10 cellular contexts compared by ENCODE assay signal in genomic region chr5:150615141-150615699, GRCh38. TPM values are rescaled to one million over a fixed set of nuclear protein-coding genes. Genes with fewer than 3 reads are reported as not detected.
DNase-seq lines count a peak whose midpoint lies in the region; ATAC-seq and TF ChIP-seq lines count a peak whose summit lies in the region.
"Had no signal": no experiment of that assay in that cellular context is flagged by ENCODE, and none has a peak within 500 bp of the region (broad histone marks: within the 10 kb centered on the region; RNA-seq: fewer than 3 reads in every experiment).

No MANE protein-coding gene starts in this region.

- peak; percentile 10 for ATAC-seq in left colon
- ATAC-seq in HG02870 (IDR thresholded peaks at IDR 0.05; ENCODE audit: unreplicated experiment) = no peak
- ATAC-seq in GM21515 (IDR thresholded peaks at IDR 0.05; ENCODE audit: unreplicated experiment) = no peak
- ATAC-seq: T-helper 17 cell had no signal

- intact Hi-C loops in breast epithelium (cut with DNase I; ENCODE audit: low total_unique reads) = no loop called here
- intact Hi-C loops in left colon (cut with DNase I, micrococcal nuclease) = no loop called here

- H3K4me1 ChIP-seq in HEK293 (ENCODE audit: control insufficient read depth, insufficient read depth, low read length) (peaks cover 21% of the 10 kb centered on the region), breast epithelium (peaks cover 10 to 37% of the 10 kb centered on the region in 2 donors), stomach smooth muscle (ENCODE audit: control insufficient read depth, insufficient read depth, low read length) (peaks cover 87% of the 10 kb centered on the region)

- no peaks in the 10 kb centered on the region for H3K9me3 ChIP-seq in HEK293 (ENCODE audit: control insufficient read depth, insufficient read depth, low read depth, low read length)
- no peaks in the 10 kb centered on the region for H3K9me3 ChIP-seq in breast epithelium
- H3K9me3 ChIP-seq in stomach smooth muscle (ENCODE audit: control insufficient read depth in 2 of 2, low read length in 2 of 2) = no peaks in the 10 kb centered on the region

- H3K4me3 ChIP-seq in HEK293 (ENCODE audit: low read depth, low read length) (no peak overlapping the region), breast epithelium (peak overlapping the region in 1 of 3 donors; percentile 13), stomach smooth muscle (ENCODE audit: low read length in 2 of 2) (peak overlapping the region in 1 of 2 donors; percentile 49)

- no peak for TF ChIP-seq POLR2A in breast epithelium (IDR thresholded peaks at IDR 0.05)

- no peaks in the 10 kb centered on the region for H3K27me3 ChIP-seq in breast epithelium
- no peaks in the 10 kb centered on the region for H3K27me3 ChIP-seq in stomach smooth muscle (ENCODE audit: control insufficient read depth in 1 of 2, insufficient read depth in 2 of 2, low read length in 2 of 2)

- CTCF ChIA-PET in HEK293 (lab: Yijun Ruan, JAX) = interaction anchor here (0.6 to 1.5 kb wide), 10 partner anchors 11 to 158 kb away, joined by 3 to 6 read pairs (median 3); partner anchors contain the start of genes RBM22 and SYNPO

- TF ChIP-seq CTCF in HEK293 (tag by site-specific recombination; IDR thresholded peaks at IDR 0.05) = no peak
- no peak for TF ChIP-seq CTCF in breast epithelium (IDR thresholded peaks at IDR 0.05)

- H3K36me3 ChIP-seq in HEK293 (ENCODE audit: control insufficient read depth in 2 of 2, insufficient read depth in 1 of 2, low read length in 2 of 2) (no peaks in the 10 kb centered on the region), breast epithelium (no peaks in the 10 kb centered on the region), stomach smooth muscle (ENCODE audit: control insufficient read depth in 2 of 2, insufficient read depth in 2 of 2, low read length in 2 of 2) (no peaks in the 10 kb centered on the region)

- DNase-seq in breast epithelium (ENCODE audit: low spot score in 2 of 2) = peak in 1 of 2 donors; percentile 75
- no peak for DNase-seq in left colon
- DNase-seq in kidney glomerular epithelial cell (lab: John Stamatoyannopoulos, UW) = no peak
- no peak for DNase-seq in medulla oblongata (ENCODE audit: extremely low spot score)
- DNase-seq: activated naive CD8-positive, alpha-beta T cell treated with anti-CD3 and anti-CD28 coated beads for 36 hours; T-helper 17 cell had no signal

- POLR2A ChIA-PET in HEK293 (lab: Yijun Ruan, JAX) = interaction anchor here (1.2 to 1.5 kb wide), 3 partner anchors 11 to 85 kb away, joined by 3 to 4 read pairs (median 3); partner anchors contain the start of gene RBM22

- H3K9ac ChIP-seq in stomach smooth muscle (ENCODE audit: low read length in 2 of 2) = peak overlapping the region in 1 of 2 donors; percentile 42

- no peak overlapping the region for H3K27ac ChIP-seq in HEK293 (ENCODE audit: extremely low read depth, low read depth, low read length)
- peak overlapping the region; percentile 78 to 83 for H3K27ac ChIP-seq in breast epithelium
- peak overlapping the region; percentile 55 for H3K27ac ChIP-seq in stomach smooth muscle (ENCODE audit: low read length)

TF ChIP-seq in HEK293, 187 proteins besides CTCF, POLR2A, EP300 and RAD21:
- TF ChIP-seq ATF2 (tag by site-specific recombination; IDR thresholded peaks at IDR 0.05; ENCODE audit: low read depth) (no peak), ZNF585B (tag by site-specific recombination; IDR thresholded peaks at IDR 0.05) (no peak), EGR2 (tag by site-specific recombination; IDR thresholded peaks at IDR 0.05; ENCODE audit: low read depth) (peak; percentile 92), SETDB1 (IDR thresholded peaks at IDR 0.05; ENCODE audit: insufficient read length, low read length) (no peak), GFI1B (tag by site-specific recombination; IDR thresholded peaks at IDR 0.05) (no peak), ZFHX2 (tag by site-specific recombination; conservative IDR thresholded peaks at IDR 0.05) (peak; percentile 96)

RNA-seq across cellular contexts. Expression of gene SYNPO, which starts 25.2 kb away (rescaled TPM):
- 10 to 100 TPM in 2 of 3 donors, 1 to 10 TPM in 1; 6.3 to 22.4 (median 15.4) TPM for total RNA-seq in breast epithelium
- 10 to 100 TPM; 43.6 to 73.9 TPM for total RNA-seq in left colon

RNA-seq across cellular contexts. Expression of gene MYOZ3, which starts 45.8 kb away (rescaled TPM):
- total RNA-seq in breast epithelium = under 1 TPM; under 0.01 to 0.33 (median 0.15) TPM
- total RNA-seq in left colon = 1 to 10 TPM in 1 of 2 donors, under 1 TPM in 1; 0.31 to 1.1 TPM
- total RNA-seq: T-helper 17 cell had no signal
